In genomic region chr4:94641702-94642560, GRCh38 we compare ENCODE assay signal across 14 cellular contexts.
DNase-seq lines count a peak whose midpoint lies in the region; ATAC-seq, FAIRE-seq and TF ChIP-seq lines count a peak whose summit lies in the region.
"Had no signal": no experiment of that assay in that cellular context is flagged by ENCODE, and none has a peak within 500 bp of the region (broad histone marks: within the 10 kb centered on the region; RNA-seq: fewer than 3 reads in every experiment).

No MANE protein-coding gene starts in this region.

- H3K9me3 ChIP-seq in cardiac muscle cell (ENCODE audit: low read depth) (no peaks in the 10 kb centered on the region), ascending aorta (no peaks in the 10 kb centered on the region), sigmoid colon (no peaks in the 10 kb centered on the region)

- TF ChIP-seq CTCF in cardiac muscle cell (IDR thresholded peaks at IDR 0.05; ENCODE audit: low read depth, low read length) = no peak
- no peak for TF ChIP-seq CTCF in ascending aorta (IDR thresholded peaks at IDR 0.05)
- TF ChIP-seq CTCF in sigmoid colon (IDR thresholded peaks at IDR 0.05) = no peak

- no peak for ATAC-seq in Right ventricle myocardium inferior
- ATAC-seq in HG02981 (IDR thresholded peaks at IDR 0.05; ENCODE audit: unreplicated experiment) = no peak
- ATAC-seq: GM23338; naive thymus-derived CD4-positive, alpha-beta T cell; stimulated activated memory B cell treated with anti-CD40 and anti-IgM and Interleukin-4, amounts not matched to agents 10 μg/mL and 1 μg/mL and 100 μg/mL, for 72 hours had no signal

- H3K4me1 ChIP-seq in cardiac muscle cell (ENCODE audit: low read depth) = no peaks in the 10 kb centered on the region
- peaks cover 0 to 2% of the 10 kb centered on the region in 2 donors for H3K4me1 ChIP-seq in ascending aorta
- H3K4me1 ChIP-seq in sigmoid colon = no peaks in the 10 kb centered on the region

- intact Hi-C loops in Right ventricle myocardium inferior (cut with DNase I) = no loop called here
- intact Hi-C loops in ascending aorta (cut with DNase I) = no loop called here
- intact Hi-C loops in sigmoid colon (cut with DNase I) = no loop called here

- TF ChIP-seq EP300 in sigmoid colon (IDR thresholded peaks at IDR 0.05) = no peak

- H3K27ac ChIP-seq in cardiac muscle cell = peak overlapping the region; percentile 52
- peak overlapping the region; percentile 29 to 41 for H3K27ac ChIP-seq in ascending aorta
- no peak overlapping the region for H3K27ac ChIP-seq in sigmoid colon

- H3K36me3 ChIP-seq in cardiac muscle cell = peaks cover 90% of the 10 kb centered on the region
- peaks cover 33 to 74% of the 10 kb centered on the region in 2 donors for H3K36me3 ChIP-seq in ascending aorta
- H3K36me3 ChIP-seq in sigmoid colon = peaks cover 0 to 64% (median 1%) of the 10 kb centered on the region in 4 donors

- no peak overlapping the region for H3K4me3 ChIP-seq in cardiac muscle cell
- H3K4me3 ChIP-seq in ascending aorta = no peak overlapping the region
- no peak overlapping the region for H3K4me3 ChIP-seq in sigmoid colon
- H3K4me3 ChIP-seq: GM23338 had no signal

- peak in 1 of 2 donors; percentile 31 for DNase-seq in cardiac muscle cell (ENCODE audit: low read depth in 1 of 2, low spot score in 1 of 2)
- no peak for DNase-seq in Right ventricle myocardium inferior (ENCODE audit: missing footprints)
- no peak for DNase-seq in ascending aorta (ENCODE audit: low spot score in 2 of 2)
- peak; percentile 71 for DNase-seq in glomerular visceral epithelial cell (ENCODE audit: extremely low spot score)
- DNase-seq in urothelium cell line (ENCODE audit: low spot score) = peak; percentile 23
- no peak for DNase-seq in sigmoid colon
- no peak for DNase-seq in OCI-M2 (lab: John Stamatoyannopoulos, UW; ENCODE audit: unreplicated experiment)
- DNase-seq: activated CD4-positive, CD25-positive, alpha-beta regulatory T cell treated with anti-CD3 and anti-CD28 coated beads, Interleukin-2, amount 50 U/mL, for 72 hours; cortex of kidney; naive thymus-derived CD4-positive, alpha-beta T cell; NCI-H446 had no signal

- TF ChIP-seq POLR2A in sigmoid colon (IDR thresholded peaks at IDR 0.05) = no peak

- H3K27me3 ChIP-seq in cardiac muscle cell = no peaks in the 10 kb centered on the region
- no peaks in the 10 kb centered on the region for H3K27me3 ChIP-seq in ascending aorta
- H3K27me3 ChIP-seq in sigmoid colon = no peaks in the 10 kb centered on the region

- WGBS in sigmoid colon, 2 donors = 88 to 91% methylated on average over 3 of the region's 3 CpGs

- peak; percentile 30 for FAIRE-seq in urothelium cell line (lab: Jason Lieb, UNC)

Comparison
In these comparisons a context has a peak if more than half of its experiments do, and no peak if none do; other contexts are left out.
1. DNase-seq: peak in glomerular visceral epithelial cell (single experiment) and urothelium cell line (single experiment); none in Right ventricle myocardium inferior (single experiment), ascending aorta (0 of 2), sigmoid colon (single experiment) and OCI-M2 (single experiment).
2. H3K27ac ChIP-seq: peak in cardiac muscle cell (single experiment) and ascending aorta (2 of 2); none in sigmoid colon (0 of 4).